7 cellular contexts compared by ENCODE assay signal in genomic region chr1:41728403-41729202, GRCh38.
DNase-seq lines count a peak whose midpoint lies in the region; ATAC-seq and TF ChIP-seq lines count a peak whose summit lies in the region.

No MANE protein-coding gene starts in this region.

- POLR2A ChIA-PET in HEK293T (lab: Yijun Ruan, JAX) = no interaction called here

- CTCF ChIA-PET in HEK293T (lab: Yijun Ruan, JAX) = no interaction called here

- DNase-seq in NCI-H510A treated with DMSO at 0.1 percent for 48 hours (lab: John Stamatoyannopoulos, UW) = peak; percentile 31
- DNase-seq in astrocyte of the hippocampus (ENCODE audit: low read depth, low spot score) = peak; percentile 31
- peak; percentile 56 to 63 for DNase-seq in stimulated activated CD4-positive, alpha-beta T cell treated with anti-CD3 and anti-CD28 coated beads, Interleukin-4, amount 100 ng/mL, for 48 hours (ENCODE audit: low read depth in 2 of 2)
- no peak for DNase-seq in NOMO-1 treated with dmso at 0.1 percent for 144 hours (lab: John Stamatoyannopoulos, UW; ENCODE audit: unreplicated experiment)
- no peak for DNase-seq in HEK293T (ENCODE audit: extremely low spot score)

- peak; percentile 78 for ATAC-seq in GM18867 (IDR thresholded peaks at IDR 0.05; ENCODE audit: unreplicated experiment)
- peak; percentile 76 for ATAC-seq in GM21825 (IDR thresholded peaks at IDR 0.05; ENCODE audit: unreplicated experiment)

TF ChIP-seq in HEK293T, 16 proteins besides CTCF, POLR2A, EP300 and RAD21:
- no peak for TF ChIP-seq ARNT (IDR thresholded peaks at IDR 0.05)
- no peak for TF ChIP-seq BHLHE40 (IDR thresholded peaks at IDR 0.05; ENCODE audit: borderline replicate concordance)
- no peak for TF ChIP-seq ELF4 (IDR thresholded peaks at IDR 0.05)
- no peak for TF ChIP-seq SP1 (IDR thresholded peaks at IDR 0.05)
- TF ChIP-seq HDGF (IDR thresholded peaks at IDR 0.05; ENCODE audit: borderline replicate concordance) = no peak
- TF ChIP-seq, protein P1, sequence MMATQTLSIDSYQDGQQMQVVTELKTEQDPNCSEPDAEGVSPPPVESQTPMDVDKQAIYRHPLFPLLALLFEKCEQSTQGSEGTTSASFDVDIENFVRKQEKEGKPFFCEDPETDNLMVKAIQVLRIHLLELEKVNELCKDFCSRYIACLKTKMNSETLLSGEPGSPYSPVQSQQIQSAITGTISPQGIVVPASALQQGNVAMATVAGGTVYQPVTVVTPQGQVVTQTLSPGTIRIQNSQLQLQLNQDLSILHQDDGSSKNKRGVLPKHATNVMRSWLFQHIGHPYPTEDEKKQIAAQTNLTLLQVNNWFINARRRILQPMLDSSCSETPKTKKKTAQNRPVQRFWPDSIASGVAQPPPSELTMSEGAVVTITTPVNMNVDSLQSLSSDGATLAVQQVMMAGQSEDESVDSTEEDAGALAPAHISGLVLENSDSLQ (IDR thresholded peaks at IDR 0.05) = no peak
- TF ChIP-seq LEF1 (IDR thresholded peaks at IDR 0.05; ENCODE audit: borderline replicate concordance) = no peak
- TF ChIP-seq ZNF384 (IDR thresholded peaks at IDR 0.05) = no peak
- no peak for TF ChIP-seq NFRKB (IDR thresholded peaks at IDR 0.05)
- no peak for TF ChIP-seq CTBP1 (IDR thresholded peaks at IDR 0.05; ENCODE audit: borderline replicate concordance)
- no peak for TF ChIP-seq FOXK2 (IDR thresholded peaks at IDR 0.05)
- TF ChIP-seq SUZ12 (IDR thresholded peaks at IDR 0.05) = no peak

Comparison
In these comparisons a context has a peak if more than half of its experiments do, and no peak if none do; other contexts are left out.
1. DNase-seq: peak in NCI-H510A treated with DMSO at 0.1 percent for 48 hours (single experiment), astrocyte of the hippocampus (single experiment) and stimulated activated CD4-positive, alpha-beta T cell treated with anti-CD3 and anti-CD28 coated beads, Interleukin-4, amount 100 ng/mL, for 48 hours (2 of 2); none in NOMO-1 treated with dmso at 0.1 percent for 144 hours (single experiment) and HEK293T (single experiment).